Comparison of ENCODE assay signal across 15 cellular contexts in the genomic region with DNA sequence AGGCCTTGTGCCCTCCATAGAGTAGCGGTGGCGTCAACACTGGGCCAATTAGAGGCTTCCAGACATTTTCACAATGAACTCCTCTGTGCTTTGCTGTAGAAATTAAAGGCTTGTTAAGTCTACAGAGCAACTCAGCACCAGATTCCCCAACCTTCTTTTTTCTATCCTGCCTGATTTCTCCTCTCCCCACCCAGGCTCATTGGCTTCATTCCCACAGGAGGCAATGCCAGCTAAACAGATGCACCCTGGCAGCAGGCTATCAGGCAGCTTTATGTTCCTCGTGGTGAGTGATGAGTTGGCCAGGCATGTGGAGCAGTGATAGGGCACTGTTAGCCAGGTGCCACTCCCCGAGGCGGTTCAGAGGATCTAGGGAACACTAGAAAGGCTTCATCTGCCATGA. TPM values are rescaled to one million over a fixed set of nuclear protein-coding genes. Genes with fewer than 3 reads are reported as not detected.
DNase-seq lines count a peak whose midpoint lies in the region; ATAC-seq, FAIRE-seq and TF ChIP-seq lines count a peak whose summit lies in the region.
"Had no signal": no experiment of that assay in that cellular context is flagged by ENCODE, and none has a peak within 500 bp of the region (broad histone marks: within the 10 kb centered on the region; RNA-seq: fewer than 3 reads in every experiment).

No MANE protein-coding gene starts in this region.

- ATAC-seq in Right ventricle myocardium inferior (peak; percentile 74), left colon (peak; percentile 56)

- CTCF ChIA-PET in PC-9 (lab: Charles Lee): no interaction called here

- H3F3A ChIP-seq in PC-9 (ENCODE audit: insufficient read depth, low read depth): peaks cover 19% of the 10 kb centered on the region; the same call in 1 of the 2 replicates

- H3K4me2 ChIP-seq in PC-9 (no peak overlapping the region), Karpas-422 (ENCODE audit: low read depth, low read length, poor library complexity, severe bottlenecking) (no peak overlapping the region)

- H3K79me2 ChIP-seq in PC-9 (ENCODE audit: low read depth) (no peaks in the 10 kb centered on the region), Karpas-422 (ENCODE audit: low read length) (no peaks in the 10 kb centered on the region)
- H3K79me2 ChIP-seq: parathyroid adenoma had no signal

- H3K27me3 ChIP-seq in bronchial epithelial cell (ENCODE audit: control insufficient read depth, insufficient read depth, low read length) (no peaks in the 10 kb centered on the region), PC-9 (ENCODE audit: insufficient read depth, low read depth) (0 out of 2 replicates have a peak, but pooled peaks cover 3% of the 10 kb centered on the region), Karpas-422 (ENCODE audit: low read length) (no peaks in the 10 kb centered on the region)
- H3K27me3 ChIP-seq: brain microvascular endothelial cell, vagina had no signal

- POLR2A ChIA-PET in PC-9 (lab: Charles Lee; ENCODE audit: unreplicated experiment): no interaction called here

- BruUV-seq in PC-9 (replicated peaks; lab: Mats Ljungman, UMichigan): no TSS peak

- no peak overlapping the region for H3K4me3 ChIP-seq in bronchial epithelial cell (ENCODE audit: low read depth, low read length)
- no peak overlapping the region for H3K4me3 ChIP-seq in PC-9
- no peak overlapping the region for H3K4me3 ChIP-seq in Karpas-422 (ENCODE audit: low read length)
- H3K4me3 ChIP-seq: vagina had no signal

- H3K36me3 ChIP-seq in bronchial epithelial cell (ENCODE audit: control insufficient read depth, insufficient read depth, low read length) (no peaks in the 10 kb centered on the region), PC-9 (ENCODE audit: low read depth) (no peaks in the 10 kb centered on the region), Karpas-422 (ENCODE audit: insufficient read depth, low read length) (no peaks in the 10 kb centered on the region)
- H3K36me3 ChIP-seq: brain microvascular endothelial cell, vagina had no signal

- H4K20me1 ChIP-seq in PC-9 (ENCODE audit: insufficient read depth) (no peaks in the 10 kb centered on the region), Karpas-422 (ENCODE audit: insufficient read depth, low read depth, low read length) (no peaks in the 10 kb centered on the region)

- H3K9me3 ChIP-seq in PC-9 (ENCODE audit: insufficient read depth, low read depth): no peaks in the 10 kb centered on the region
- H3K9me3 ChIP-seq in Karpas-422 (ENCODE audit: low read length): no peaks in the 10 kb centered on the region
- H3K9me3 ChIP-seq: vagina had no signal

- H3K9me2 ChIP-seq in PC-9 (ENCODE audit: insufficient read depth) (no peaks in the 10 kb centered on the region), Karpas-422 (replicated peaks; ENCODE audit: insufficient read depth, low read length) (no peaks in the 10 kb centered on the region)

- intact Hi-C loops in Right ventricle myocardium inferior (cut with DNase I): no loop called here
- intact Hi-C loops in cardiac septum (cut with DNase I): no loop called here
- intact Hi-C loops in left colon (cut with DNase I, micrococcal nuclease): no loop called here
- intact Hi-C loops in PC-9 (cut with micrococcal nuclease; ENCODE audit: unreplicated experiment): no loop called here

- TF ChIP-seq CTCF in bronchial epithelial cell (IDR thresholded peaks at IDR 0.05; ENCODE audit: insufficient read depth, low read length, severe bottlenecking): no peak
- no peak for TF ChIP-seq CTCF in PC-9 (conservative IDR thresholded peaks at IDR 0.05)

- no peak overlapping the region for H2AFZ ChIP-seq in PC-9
- no peak overlapping the region for H2AFZ ChIP-seq in Karpas-422 (ENCODE audit: low read length)
- H2AFZ ChIP-seq: parathyroid adenoma had no signal

- no peak for FAIRE-seq in bronchial epithelial cell (lab: Jason Lieb, UNC)
- FAIRE-seq: G401.6, H1 had no signal

- H3K4me1 ChIP-seq in PC-9 (replicated peaks; ENCODE audit: insufficient read depth) (peaks cover 14% of the 10 kb centered on the region; the same call in 1 of the 2 replicates), Karpas-422 (ENCODE audit: low read length) (peaks cover 19% of the 10 kb centered on the region)

- DNase-seq in Right ventricle myocardium inferior (ENCODE audit: missing footprints) (no peak), cardiac septum (ENCODE audit: low spot score) (no peak), bronchial epithelial cell (ENCODE audit: low read depth) (peak; percentile 64), left colon (no peak), PC-9 (no peak), Karpas-422 (no peak), AG20443 (ENCODE audit: low spot score) (no peak), activated gamma-delta T cell (lab: John Stamatoyannopoulos, UW) (no peak)
- DNase-seq: brain microvascular endothelial cell, KBM-7, NCI-H82 had no signal

- H3K27ac ChIP-seq in PC-9 (no peak overlapping the region), Karpas-422 (ENCODE audit: low read length) (no peak overlapping the region)
- H3K27ac ChIP-seq: brain microvascular endothelial cell, parathyroid adenoma, vagina had no signal

- H3K9ac ChIP-seq in Karpas-422 (ENCODE audit: low read length): no peak overlapping the region
- H3K9ac ChIP-seq: parathyroid adenoma had no signal

RNA-seq across cellular contexts. Expression of gene DIXDC1, which starts 4.8 kb away (rescaled TPM):
- total RNA-seq in Right ventricle myocardium inferior: 20.7 TPM
- 29.0 TPM for total RNA-seq in cardiac septum
- 9.5 and 10.8 TPM in 2 replicates for total RNA-seq in bronchial epithelial cell
- 10 to 100 TPM in 1 of 2 donors, 1 to 10 TPM in 1; 7.7 to 14.2 TPM for total RNA-seq in left colon
- total RNA-seq in PC-9 (2021): 4.4 and 4.9 TPM in 2 replicates
- total RNA-seq in Karpas-422 (2014; rRNA removed; shearing (Covaris generic); ENCODE audit: low replicate concordance): 2.0 and 2.8 TPM in 2 replicates

RNA-seq across cellular contexts. Expression of gene C11orf52, which starts 23.2 kb away (rescaled TPM):
- 1.9 TPM for total RNA-seq in Right ventricle myocardium inferior
- total RNA-seq in cardiac septum: 2.6 TPM
- 0.26 and 2.3 TPM in 2 replicates for total RNA-seq in bronchial epithelial cell
- 10 to 100 TPM in 1 of 2 donors, 1 to 10 TPM in 1; 8.5 to 10.1 TPM for total RNA-seq in left colon
- total RNA-seq in PC-9 (2021): 2.9 and 6.4 TPM in 2 replicates
- not detected in 2 replicates for total RNA-seq in Karpas-422 (2014; rRNA removed; shearing (Covaris generic); ENCODE audit: low replicate concordance)

RNA-seq across cellular contexts. Expression of gene HSPB2, which starts 29.4 kb away (rescaled TPM):
- total RNA-seq in Right ventricle myocardium inferior: 43.7 TPM
- 59.9 TPM for total RNA-seq in cardiac septum
- not detected in 2 replicates for total RNA-seq in bronchial epithelial cell
- total RNA-seq in left colon: 1 to 10 TPM in 1 of 2 donors, under 1 TPM in 1; 0.73 to 3.1 TPM
- total RNA-seq in PC-9 (2021): 0.28 and 0.80 TPM in 2 replicates
- total RNA-seq in Karpas-422 (2014; rRNA removed; shearing (Covaris generic); ENCODE audit: low replicate concordance): not detected in 2 replicates
- total RNA-seq: vagina had no signal

RNA-seq across cellular contexts. Expression of gene CRYAB, which starts 30.4 kb away (rescaled TPM):
- total RNA-seq in Right ventricle myocardium inferior (7,453 TPM), cardiac septum (8,606 TPM), bronchial epithelial cell (1.2 TPM in 1 of 2 replicates, not detected in the other), left colon (100 to 1,000 TPM in 1 of 2 donors, 10 to 100 TPM in 1; 11.5 to 100 TPM), PC-9 (2021) (not detected in 2 replicates)
- total RNA-seq in Karpas-422 (2014; rRNA removed; shearing (Covaris generic); ENCODE audit: low replicate concordance): not detected in 2 replicates

Comparison
In these comparisons a context has a peak if more than half of its experiments do, and no peak if none do; other contexts are left out.
1. RNA of gene HSPB2, which starts 29.4 kb away (total RNA-seq): 59.9 TPM in cardiac septum (single experiment) and 43.7 TPM in Right ventricle myocardium inferior (single experiment); 0.73 to 3.1 TPM in left colon, 0.28 to 0.80 TPM in PC-9, not detected in bronchial epithelial cell and not detected in Karpas-422; every median in the first group is over 10 times any median in the second.